10 cellular contexts compared by ENCODE assay signal in genomic region chr9:84670106-84670800, GRCh38. TPM values are rescaled to one million over a fixed set of nuclear protein-coding genes. Genes with fewer than 3 reads are reported as not detected.
DNase-seq lines count a peak whose midpoint lies in the region; ATAC-seq and TF ChIP-seq lines count a peak whose summit lies in the region.
"Had no signal": no experiment of that assay in that cellular context is flagged by ENCODE, and none has a peak within 500 bp of the region (broad histone marks: within the 10 kb centered on the region; RNA-seq: fewer than 3 reads in every experiment).

No MANE protein-coding gene starts in this region.

- TF ChIP-seq POLR2A in testis (IDR thresholded peaks at IDR 0.05) = no peak

- TF ChIP-seq CTCF in testis (IDR thresholded peaks at IDR 0.05) = no peak

- no peaks in the 10 kb centered on the region for H3K9me3 Mint-ChIP-seq in activated CD4-positive, alpha-beta T cell treated with anti-CD3 and anti-CD28 coated beads for 36 hours (ENCODE audit: low read depth)
- H3K9me3 Mint-ChIP-seq: stimulated activated naive CD8-positive, alpha-beta T cell treated with anti-CD3 and anti-CD28 coated beads, Interleukin-15, Interleukin-2, amounts not matched to agents 100 ng/mL and 50 ng/mL, for 24 hours had no signal

- H3K4me1 Mint-ChIP-seq in activated CD4-positive, alpha-beta T cell treated with anti-CD3 and anti-CD28 coated beads for 36 hours = peaks cover 15% of the 10 kb centered on the region

- 2 to 3% methylated on average over 4 to 52 of the region's 58 CpGs for WGBS in testis, 2 donors

- peak overlapping the region; percentile 23 to 37 for H3K27ac ChIP-seq in testis
- H3K27ac ChIP-seq: BLaER1 treated with 17β-estradiol and CSF1 and Interleukin-3, amounts not matched to agents 10 nM and 100 nM had no signal

- H3K4me1 ChIP-seq in testis = peaks cover 10% of the 10 kb centered on the region

- intact Hi-C loops in activated CD4-positive, alpha-beta T cell treated with anti-CD3 and anti-CD28 coated beads for 36 hours (cut with DNase I, micrococcal nuclease) = no loop called here
- intact Hi-C loops in testis (cut with DNase I; ENCODE audit: low total_unique reads) = no loop called here

- H3K27me3 ChIP-seq in testis = no peaks in the 10 kb centered on the region

- H3K27ac Mint-ChIP-seq in activated CD4-positive, alpha-beta T cell treated with anti-CD3 and anti-CD28 coated beads for 36 hours = no peak overlapping the region
- H3K27ac Mint-ChIP-seq: stimulated activated naive CD8-positive, alpha-beta T cell treated with anti-CD3 and anti-CD28 coated beads, Interleukin-15, Interleukin-2, amounts not matched to agents 100 ng/mL and 50 ng/mL, for 24 hours had no signal

- POLR2A ChIA-PET in activated CD4-positive, alpha-beta T cell treated with anti-CD3 and anti-CD28 coated beads for 36 hours (lab: Charles Lee) = no interaction called here

- H3K4me3 Mint-ChIP-seq in activated CD4-positive, alpha-beta T cell treated with anti-CD3 and anti-CD28 coated beads for 36 hours = peak overlapping the region; percentile 53

- CTCF ChIA-PET in activated CD4-positive, alpha-beta T cell treated with anti-CD3 and anti-CD28 coated beads for 36 hours (lab: Charles Lee) = interaction anchor here (0.6 kb wide), 1 partner anchor 259 kb away, joined by 3 read pairs; no protein-coding TSS in a partner anchor

- no peaks in the 10 kb centered on the region for H3K36me3 ChIP-seq in testis (ENCODE audit: low read depth, missing control alignments)
- H3K36me3 ChIP-seq: BLaER1 treated with 17β-estradiol and CSF1 and Interleukin-3, amounts not matched to agents 10 nM and 100 nM had no signal

- H3K9me3 ChIP-seq in testis = no peaks in the 10 kb centered on the region

- peak overlapping the region; percentile 49 to 57 for H3K4me3 ChIP-seq in testis
- H3K4me3 ChIP-seq: BLaER1 treated with 17β-estradiol and CSF1 and Interleukin-3, amounts not matched to agents 10 nM and 100 nM had no signal

- ATAC-seq in activated CD4-positive, alpha-beta T cell treated with anti-CD3 and anti-CD28 coated beads for 36 hours = no peak
- no peak for ATAC-seq in GM18511 (IDR thresholded peaks at IDR 0.05; ENCODE audit: unreplicated experiment)
- ATAC-seq in GM18861 (IDR thresholded peaks at IDR 0.05; ENCODE audit: unreplicated experiment) = no peak

- DNase-seq in activated CD4-positive, alpha-beta T cell treated with anti-CD3 and anti-CD28 coated beads for 36 hours = peak; percentile 12
- no peak for DNase-seq in activated CD4-positive, alpha-beta T cell treated with anti-CD3 and anti-CD28 coated beads, Interleukin-2, amount 50 U/mL, for 4 hours
- peak; percentile 69 for DNase-seq in cerebellar cortex (ENCODE audit: low spot score)
- peak; percentile 73 for DNase-seq in left kidney (ENCODE audit: low read depth, low spot score)
- DNase-seq in testis = peak; percentile 43
- DNase-seq in SHP77 treated with DMSO at 0.1 percent for 48 hours (lab: John Stamatoyannopoulos, UW) = no peak

- H3K36me3 Mint-ChIP-seq in activated CD4-positive, alpha-beta T cell treated with anti-CD3 and anti-CD28 coated beads for 36 hours (ENCODE audit: low read depth) = no peaks in the 10 kb centered on the region

- H3K27me3 Mint-ChIP-seq in activated CD4-positive, alpha-beta T cell treated with anti-CD3 and anti-CD28 coated beads for 36 hours = peaks cover 51% of the 10 kb centered on the region

RNA-seq across cellular contexts. Expression of gene NTRK2, which starts 0.7 kb away (rescaled TPM):
- 1 to 10 TPM; 1.8 TPM for total RNA-seq in activated CD4-positive, alpha-beta T cell treated with anti-CD3 and anti-CD28 coated beads for 36 hours
- total RNA-seq in testis = 1 to 10 TPM; 5.3 to 5.6 TPM
- 10.8 TPM for polyA plus RNA-seq in testis (ENCODE audit: insufficient read depth, low read depth, low replicate concordance)

Comparison
In these comparisons a context has a peak if more than half of its experiments do, and no peak if none do; other contexts are left out.
1. DNase-seq: peak in activated CD4-positive, alpha-beta T cell treated with anti-CD3 and anti-CD28 coated beads for 36 hours (single experiment), cerebellar cortex (single experiment), left kidney (single experiment) and testis (single experiment); none in activated CD4-positive, alpha-beta T cell treated with anti-CD3 and anti-CD28 coated beads, Interleukin-2, amount 50 U/mL, for 4 hours (0 of 2) and SHP77 treated with DMSO at 0.1 percent for 48 hours (single experiment).